Comparison of ENCODE assay signal across 8 cellular contexts in genomic region chr1:214549604-214550338, GRCh38. TPM values are rescaled to one million over a fixed set of nuclear protein-coding genes. Genes with fewer than 3 reads are reported as not detected.
A peak's percentile ranks its signal among the peaks of the same experiment; 100 is the strongest.
DNase-seq lines count a peak whose midpoint lies in the region; ATAC-seq, FAIRE-seq and TF ChIP-seq lines count a peak whose summit lies in the region.

No MANE protein-coding gene starts in this region.

- intact Hi-C loops in breast epithelium (cut with DNase I; ENCODE audit: low total_unique reads), result loop anchor here (5.0 kb wide), 1 partner anchor 337 kb away; no protein-coding TSS in a partner anchor

- H3K36me3 ChIP-seq in breast epithelium, result no peaks in the 10 kb centered on the region
- H3K36me3 ChIP-seq in muscle layer of duodenum (ENCODE audit: control insufficient read depth in 1 of 2, insufficient read depth in 2 of 2, low read length in 2 of 2), result peaks cover 0 to 6% of the 10 kb centered on the region in 2 donors

- TF ChIP-seq POLR2A in breast epithelium (IDR thresholded peaks at IDR 0.05), result no peak

- peak overlapping the region; percentile 98 to 99 for H3K27ac ChIP-seq in breast epithelium
- H3K27ac ChIP-seq in muscle layer of duodenum (ENCODE audit: low read length), result peak overlapping the region; percentile 79
- H3K27ac ChIP-seq in caudate nucleus (ENCODE audit: low read depth, low read length), result no peak overlapping the region

- H3K27me3 ChIP-seq in breast epithelium (no peaks in the 10 kb centered on the region), muscle layer of duodenum (ENCODE audit: low read depth, low read length) (no peaks in the 10 kb centered on the region)

- H3K4me3 ChIP-seq in breast epithelium, result peak overlapping the region; percentile 74 to 96 (median 87)
- peak overlapping the region; percentile 70 to 85 for H3K4me3 ChIP-seq in muscle layer of duodenum (ENCODE audit: low read depth in 1 of 2, low read length in 2 of 2)

- H3K4me1 ChIP-seq in breast epithelium (peaks cover 0 to 5% of the 10 kb centered on the region in 2 donors), muscle layer of duodenum (ENCODE audit: control insufficient read depth in 1 of 2, insufficient read depth in 2 of 2, low read length in 2 of 2) (peaks cover 6 to 12% of the 10 kb centered on the region in 2 donors)

- no peak for ATAC-seq in HG03175 (IDR thresholded peaks at IDR 0.05; ENCODE audit: unreplicated experiment)

- H3K9me3 ChIP-seq in breast epithelium (no peaks in the 10 kb centered on the region), muscle layer of duodenum (ENCODE audit: control insufficient read depth in 1 of 2, low read length in 2 of 2) (no peaks in the 10 kb centered on the region)

- peak; percentile 38 for FAIRE-seq in HTR-8/SVneo (lab: Jason Lieb, UNC)

- DNase-seq in AG08396 (ENCODE audit: low spot score) (peak; percentile 31), HTR-8/SVneo (ENCODE audit: insufficient read length, low spot score) (no peak), breast epithelium (ENCODE audit: low spot score in 2 of 2) (no peak), NOMO-1 treated with dmso at 0.1 percent for 144 hours (lab: John Stamatoyannopoulos, UW; ENCODE audit: unreplicated experiment) (no peak), caudate nucleus (lab: John Stamatoyannopoulos, UW) (no peak)
- DNase-seq in activated CD8-positive, alpha-beta memory T cell treated with anti-CD3 and anti-CD28 coated beads, Interleukin-2, amount 50 U/mL, for 4 hours, result no peak

- TF ChIP-seq CTCF in breast epithelium (IDR thresholded peaks at IDR 0.05), result peak in 1 of 3 donors; percentile 26

RNA-seq across cellular contexts. Expression of gene PTPN14, which starts 1.6 kb away (rescaled TPM):
- total RNA-seq in breast epithelium, result 10 to 100 TPM; 30.4 to 57.4 (median 49.5) TPM

RNA-seq across cellular contexts. Expression of gene CENPF, which starts 53.2 kb away (rescaled TPM):
- total RNA-seq in breast epithelium, result 1 to 10 TPM; 1.3 to 4.0 (median 1.9) TPM
